20 cellular contexts compared by ENCODE assay signal in the genomic region with DNA sequence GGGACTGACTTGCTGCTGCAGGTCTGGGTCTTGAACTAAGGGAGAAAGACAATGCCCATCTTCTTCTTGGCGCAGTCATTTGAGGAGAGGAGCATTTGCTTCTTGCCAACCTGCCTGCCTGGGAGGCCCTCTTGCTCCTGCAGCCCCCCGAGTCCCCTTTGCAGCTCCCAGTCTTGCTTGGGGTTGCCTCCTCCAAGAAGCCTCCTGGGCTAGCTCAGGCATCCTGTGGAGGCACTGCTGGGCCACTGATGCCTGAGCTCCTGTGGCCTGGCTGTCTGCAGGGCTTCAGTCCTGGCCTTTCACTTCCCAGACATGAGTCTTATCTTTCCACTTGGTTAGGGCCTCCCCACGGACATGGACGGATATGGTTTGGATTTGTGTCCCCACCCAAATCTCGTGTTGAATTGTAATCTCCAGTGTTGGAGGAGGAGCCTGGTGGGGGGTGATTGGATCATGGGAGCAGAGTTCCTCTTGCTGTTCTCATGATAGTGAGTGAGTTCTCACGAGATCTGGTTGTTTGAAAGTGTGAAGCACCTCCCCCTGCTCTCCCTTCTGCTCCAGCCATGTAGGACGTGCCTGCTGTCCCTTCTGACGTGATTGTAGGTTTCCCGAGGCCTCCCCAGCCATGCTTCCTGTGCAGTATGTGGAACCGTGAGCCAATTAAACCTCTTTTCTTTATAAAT. TPM values are rescaled to one million over a fixed set of nuclear protein-coding genes. Genes with fewer than 3 reads are reported as not detected.
A peak's percentile ranks its signal among the peaks of the same experiment; 100 is the strongest.
DNase-seq lines count a peak whose midpoint lies in the region; ATAC-seq, FAIRE-seq and TF ChIP-seq lines count a peak whose summit lies in the region.
"Had no signal": no experiment of that assay in that cellular context is flagged by ENCODE, and none has a peak within 500 bp of the region (broad histone marks: within the 10 kb centered on the region; RNA-seq: fewer than 3 reads in every experiment).

No MANE protein-coding gene starts in this region.

- CTCF ChIA-PET in K562 (lab: Yijun Ruan, JAX; ENCODE audit: low intra/inter-chr PET ratio): no interaction called here

- H3K27ac Mint-ChIP-seq in natural killer cell treated with Interleukin-12 subunit alpha and Interleukin-12 subunit beta and Interleukin-15 and Interleukin-18, amount 100 ng/mL, for 72 hours: peak overlapping the region in 1 of 2 donors; percentile 79
- no peak overlapping the region for H3K27ac Mint-ChIP-seq in natural killer cell
- peak overlapping the region; percentile 34 for H3K27ac Mint-ChIP-seq in stimulated activated effector memory CD8-positive, alpha-beta T cell treated with anti-CD3 and anti-CD28 coated beads, Interleukin-12 subunit alpha, Interleukin-12 subunit beta, amount 100 ng/mL, for 72 hours

- H3K27me3 ChIP-seq in K562 (ENCODE audit: control insufficient read depth in 2 of 2, insufficient read depth in 2 of 2, low read length in 2 of 2): no peaks in the 10 kb centered on the region
- H3K27me3 ChIP-seq in Karpas-422 (ENCODE audit: low read length): no peaks in the 10 kb centered on the region

- H3K9me3 ChIP-seq in K562 (replicated peaks; ENCODE audit: control insufficient read depth, insufficient read depth, low read depth, low read length) (no peaks in the 10 kb centered on the region), Karpas-422 (ENCODE audit: low read length) (no peaks in the 10 kb centered on the region)

- H3K27ac ChIP-seq in K562 (ENCODE audit: extremely low read depth, low read depth, low read length) (no peak overlapping the region), Karpas-422 (ENCODE audit: low read length) (no peak overlapping the region)

- no peaks in the 10 kb centered on the region for H3K27me3 Mint-ChIP-seq in natural killer cell treated with Interleukin-12 subunit alpha and Interleukin-12 subunit beta and Interleukin-15 and Interleukin-18, amount 100 ng/mL, for 72 hours
- no peaks in the 10 kb centered on the region for H3K27me3 Mint-ChIP-seq in natural killer cell (ENCODE audit: low read depth in 2 of 2)

- no peaks in the 10 kb centered on the region for H3K36me3 Mint-ChIP-seq in natural killer cell treated with Interleukin-12 subunit alpha and Interleukin-12 subunit beta and Interleukin-15 and Interleukin-18, amount 100 ng/mL, for 72 hours
- H3K36me3 Mint-ChIP-seq in natural killer cell: no peaks in the 10 kb centered on the region
- no peaks in the 10 kb centered on the region for H3K36me3 Mint-ChIP-seq in stimulated activated effector memory CD8-positive, alpha-beta T cell treated with anti-CD3 and anti-CD28 coated beads, Interleukin-12 subunit alpha, Interleukin-12 subunit beta, amount 100 ng/mL, for 72 hours

- intact Hi-C loops in natural killer cell (cut with micrococcal nuclease) (no loop called here), K562 (cut with micrococcal nuclease) (no loop called here)

- no TSS peak for BruUV-seq in K562 (replicated peaks; lab: Mats Ljungman, UMichigan)

- no peaks in the 10 kb centered on the region for H3K9me2 ChIP-seq in Karpas-422 (replicated peaks; ENCODE audit: insufficient read depth, low read length)

- H3K9me1 ChIP-seq in K562 (ENCODE audit: control insufficient read depth, insufficient read depth, low read length): no peaks in the 10 kb centered on the region

- no peaks in the 10 kb centered on the region for H3K9me3 Mint-ChIP-seq in natural killer cell treated with Interleukin-12 subunit alpha and Interleukin-12 subunit beta and Interleukin-15 and Interleukin-18, amount 100 ng/mL, for 72 hours
- no peaks in the 10 kb centered on the region for H3K9me3 Mint-ChIP-seq in natural killer cell
- H3K9me3 Mint-ChIP-seq in stimulated activated effector memory CD8-positive, alpha-beta T cell treated with anti-CD3 and anti-CD28 coated beads, Interleukin-12 subunit alpha, Interleukin-12 subunit beta, amount 100 ng/mL, for 72 hours: no peaks in the 10 kb centered on the region

- no peak for ATAC-seq in natural killer cell treated with Interleukin-12 subunit alpha and Interleukin-12 subunit beta and Interleukin-15 and Interleukin-18, amount 100 ng/mL, for 72 hours
- ATAC-seq in natural killer cell (no peak), K562 (peak; percentile 56)
- ATAC-seq in stimulated activated effector memory CD8-positive, alpha-beta T cell treated with anti-CD3 and anti-CD28 coated beads, Interleukin-12 subunit alpha, Interleukin-12 subunit beta, amount 100 ng/mL, for 72 hours: no peak
- ATAC-seq: Right ventricle myocardium inferior had no signal

- H3K36me3 ChIP-seq in K562 (ENCODE audit: control insufficient read depth, insufficient read depth, low read length) (peaks cover 3% of the 10 kb centered on the region; the same call in 1 of the 3 replicates), Karpas-422 (ENCODE audit: insufficient read depth, low read length) (no peaks in the 10 kb centered on the region)

- peak; percentile 7 for DNase-seq in activated T-cell treated with anti-CD3 and anti-CD28 coated beads, Interleukin-2, amount 50 U/mL, for 1 hour
- DNase-seq in activated T-cell treated with anti-CD3 and anti-CD28 coated beads for 4 hours: no peak
- peak; percentile 46 for DNase-seq in natural killer cell treated with Interleukin-12 subunit alpha and Interleukin-12 subunit beta and Interleukin-15 and Interleukin-18, amount 100 ng/mL, for 72 hours (ENCODE audit: low spot score)
- no peak for DNase-seq in natural killer cell
- DNase-seq in K562 (ENCODE audit: extremely low read depth in 1 of 4, low spot score in 3 of 4): no peak
- no peak for DNase-seq in stimulated activated effector memory CD8-positive, alpha-beta T cell treated with anti-CD3 and anti-CD28 coated beads, Interleukin-12 subunit alpha, Interleukin-12 subunit beta, amount 100 ng/mL, for 72 hours (ENCODE audit: low spot score in 2 of 2)
- no peak for DNase-seq in Karpas-422
- no peak for DNase-seq in putamen (ENCODE audit: low spot score)
- DNase-seq: 8988T, DMS79 treated with DMSO at 0.1 percent for 48 hours, KBM-7, MV-4-11, NCI-H187, NCI-H2107, NCI-H2227 treated with DMSO at 0.1 percent for 48 hours, NCI-H510A treated with DMSO at 0.1 percent for 48 hours, NCI-H774 had no signal

- H3K4me1 ChIP-seq in K562 (replicated peaks in 1 of 2; ENCODE audit: control insufficient read depth in 2 of 2, insufficient read depth in 2 of 2, low read length in 2 of 2): peaks cover 20 to 30% of the 10 kb centered on the region in 2 experiments; a peak in 4 of 5 replicates
- H3K4me1 ChIP-seq in Karpas-422 (ENCODE audit: low read length): no peaks in the 10 kb centered on the region

- H4K20me1 ChIP-seq in K562 (replicated peaks; ENCODE audit: control insufficient read depth, insufficient read depth, low read length) (peaks cover 6% of the 10 kb centered on the region; the same call in 1 of the 2 replicates), Karpas-422 (ENCODE audit: insufficient read depth, low read depth, low read length) (0 out of 2 replicates have a peak, but pooled peaks cover 3% of the 10 kb centered on the region)

- H3K9ac ChIP-seq in K562 (ENCODE audit: insufficient read depth in 1 of 2, low read depth in 2 of 2, low read length in 2 of 2) (no peak overlapping the region), Karpas-422 (ENCODE audit: low read length) (no peak overlapping the region)

- no peak for TF ChIP-seq CTCF in natural killer cell (IDR thresholded peaks at IDR 0.05)
- TF ChIP-seq CTCF in K562 (IDR thresholded peaks at IDR 0.05 in 2 of 3, conservative IDR thresholded peaks at IDR 0.05 in 1 of 3; ENCODE audit: insufficient read depth in 2 of 3, low read depth in 1 of 3, low read length in 3 of 3): no peak

- no peak overlapping the region for H3K4me2 ChIP-seq in K562 (ENCODE audit: insufficient read depth, low read length)
- H3K4me2 ChIP-seq in Karpas-422 (ENCODE audit: low read depth, low read length, poor library complexity, severe bottlenecking): no peak overlapping the region

- peak; percentile 61 for FAIRE-seq in K562 (lab: Jason Lieb, UNC)
- FAIRE-seq: H54, RCC 7860 had no signal

- 65% methylated on average over 10 of the region's 10 CpGs for WGBS in K562 (ENCODE audit: insufficient coverage, low coverage, missing lambda C conversion rate)

- peaks cover 5 to 13% of the 10 kb centered on the region in 2 donors for H3K4me1 Mint-ChIP-seq in natural killer cell treated with Interleukin-12 subunit alpha and Interleukin-12 subunit beta and Interleukin-15 and Interleukin-18, amount 100 ng/mL, for 72 hours (ENCODE audit: low read depth in 2 of 2)
- H3K4me1 Mint-ChIP-seq in natural killer cell: peaks cover 12 to 25% of the 10 kb centered on the region in 2 donors
- peaks cover 36% of the 10 kb centered on the region for H3K4me1 Mint-ChIP-seq in stimulated activated effector memory CD8-positive, alpha-beta T cell treated with anti-CD3 and anti-CD28 coated beads, Interleukin-12 subunit alpha, Interleukin-12 subunit beta, amount 100 ng/mL, for 72 hours

- H3K4me3 ChIP-seq in K562: no peak overlapping the region
- no peak overlapping the region for H3K4me3 ChIP-seq in Karpas-422 (ENCODE audit: low read length)

- in situ Hi-C loops in K562 (cut with MboI): no loop called here

- no peak overlapping the region for H3K4me3 Mint-ChIP-seq in natural killer cell treated with Interleukin-12 subunit alpha and Interleukin-12 subunit beta and Interleukin-15 and Interleukin-18, amount 100 ng/mL, for 72 hours
- no peak overlapping the region for H3K4me3 Mint-ChIP-seq in natural killer cell
- no peak overlapping the region for H3K4me3 Mint-ChIP-seq in stimulated activated effector memory CD8-positive, alpha-beta T cell treated with anti-CD3 and anti-CD28 coated beads, Interleukin-12 subunit alpha, Interleukin-12 subunit beta, amount 100 ng/mL, for 72 hours

- H3K79me2 ChIP-seq in K562 (ENCODE audit: control insufficient read depth, insufficient read depth, low read length) (peaks cover 75% of the 10 kb centered on the region), Karpas-422 (ENCODE audit: low read length) (no peaks in the 10 kb centered on the region)

- TF ChIP-seq RAD21 in K562 (CRISPR knock-in tag; conservative IDR thresholded peaks at IDR 0.05 in 1 of 2, IDR thresholded peaks at IDR 0.05 in 1 of 2): no peak

- TF ChIP-seq POLR2A in K562 (conservative IDR thresholded peaks at IDR 0.05): no peak

- TF ChIP-seq EP300 in K562 (IDR thresholded peaks at IDR 0.05; ENCODE audit: low read length): no peak

- POLR2A ChIA-PET in K562 (lab: Yijun Ruan, JAX): interaction anchor here (0.9 to 4.7 kb wide), 2 partner anchors 8 to 12 kb away, joined by 4 to 26 read pairs; no protein-coding TSS in a partner anchor

- H2AFZ ChIP-seq in K562 (ENCODE audit: low read depth, low read length): no peak overlapping the region
- H2AFZ ChIP-seq in Karpas-422 (ENCODE audit: low read length): no peak overlapping the region

RNA-seq across cellular contexts. Expression of a gene that starts 17.3 kb away (rescaled TPM):
- 10 to 100 TPM; 13.8 to 19.0 TPM for total RNA-seq in natural killer cell treated with Interleukin-12 subunit alpha and Interleukin-12 subunit beta and Interleukin-15 and Interleukin-18, amount 100 ng/mL, for 72 hours
- total RNA-seq in natural killer cell: 10 to 100 TPM; 31.1 to 45.2 (median 39.8) TPM
- 25.1 and 67.2 TPM in 2 replicates for total RNA-seq in K562 (2011; cell fraction: chromatin; rRNA removed; ENCODE audit: low replicate concordance)
- total RNA-seq in K562 (2011; cell fraction: nucleolus; rRNA removed): 37.1 and 44.9 TPM in 2 replicates
- total RNA-seq in K562 (2011; cell fraction: nucleoplasm; rRNA removed): 28.7 and 29.2 TPM in 2 replicates
- total RNA-seq in K562 (2014; rRNA removed): 56.2 and 62.9 TPM in 2 replicates
- 9.5 and 10.9 TPM in 2 replicates for total RNA-seq in K562 (2014; rRNA removed; fragmentation: Illumina TruSeq; extraction: Trizol)
- total RNA-seq in K562 (2015; rRNA removed; fragmentation: Illumina TruSeq; extraction: Trizol): 20.2 and 25.0 TPM in 2 replicates
- 61.5 and 65.5 TPM in 2 replicates for total RNA-seq in K562 (2021)
- 23.9 and 48.2 TPM in 2 replicates for polyA plus RNA-seq in K562 (2011; rRNA removed)
- polyA plus RNA-seq in K562 (2011; cell fraction: cytosol; rRNA removed): 44.1 and 78.0 TPM in 2 replicates
- polyA plus RNA-seq in K562 (2011; cell fraction: nucleus; rRNA removed): 49.6 and 80.3 TPM in 2 replicates
- 67.3 and 117 TPM in 2 replicates for polyA plus RNA-seq in K562 (2012)
- 36.5 and 74.6 TPM in 2 replicates for polyA plus RNA-seq in K562 (2014; fragmentation: Illumina TruSeq; extraction: Trizol)
- polyA plus RNA-seq in K562 (2014; fragmentation: Nextera tagmentation; extraction: Ambion mirVana): 1 to 10 TPM; 2.7 to 3.1 TPM
- 41.0 and 44.2 TPM in 2 replicates for polyA plus RNA-seq in K562 (2014; rRNA removed)
- polyA minus RNA-seq in K562 (2011; rRNA and poly(A)+ RNA removed): 11.6 and 13.9 TPM in 2 replicates
- 32.4 and 46.1 TPM in 2 replicates for polyA minus RNA-seq in K562 (2011; cell fraction: cytosol; rRNA and poly(A)+ RNA removed)
- polyA minus RNA-seq in K562 (2011; cell fraction: nucleus; rRNA and poly(A)+ RNA removed): 19.9 and 22.5 TPM in 2 replicates
- total RNA-seq in Karpas-422 (2014; rRNA removed; shearing (Covaris generic); ENCODE audit: low replicate concordance): 5.0 and 6.6 TPM in 2 replicates

Comparison
In these comparisons a context has a peak if more than half of its experiments do, and no peak if none do; other contexts are left out.
1. DNase-seq: peak in activated T-cell treated with anti-CD3 and anti-CD28 coated beads, Interleukin-2, amount 50 U/mL, for 1 hour (single experiment) and natural killer cell treated with Interleukin-12 subunit alpha and Interleukin-12 subunit beta and Interleukin-15 and Interleukin-18, amount 100 ng/mL, for 72 hours (single experiment); none in activated T-cell treated with anti-CD3 and anti-CD28 coated beads for 4 hours (single experiment), natural killer cell (single experiment), K562 (0 of 4), stimulated activated effector memory CD8-positive, alpha-beta T cell treated with anti-CD3 and anti-CD28 coated beads, Interleukin-12 subunit alpha, Interleukin-12 subunit beta, amount 100 ng/mL, for 72 hours (0 of 2), Karpas-422 (single experiment) and putamen (single experiment).